In genomic region chr17:19013226-19013625, GRCh38 we compare ENCODE assay signal across 14 cellular contexts. TPM values are rescaled to one million over a fixed set of nuclear protein-coding genes. Genes with fewer than 3 reads are reported as not detected.
"Had no signal": no experiment of that assay in that cellular context is flagged by ENCODE, and none has a peak within 500 bp of the region (broad histone marks: within the 10 kb centered on the region; RNA-seq: fewer than 3 reads in every experiment).

No MANE protein-coding gene starts in this region.

- H3K4me1 ChIP-seq: thyroid gland, uterus had no signal

- H3K4me3 ChIP-seq: dorsolateral prefrontal cortex, suprapubic skin, thyroid gland, uterus had no signal

- H3K36me3 ChIP-seq: suprapubic skin, thyroid gland, uterus had no signal

- DNase-seq: caudate nucleus; cortex of kidney; effector CD8-positive, alpha-beta T cell; islet precursor cell; small intestine; stimulated activated CD4-positive, alpha-beta T cell treated with anti-CD3 and anti-CD28 coated beads, Interleukin-2, amount 100 ng/mL, for 48 hours; stimulated activated naive CD4-positive, alpha-beta T cell treated with Interleukin-2 at 50 U/mL for 16 hours; thyroid gland; uterus had no signal

- H3K9me3 ChIP-seq: suprapubic skin, thyroid gland, uterus had no signal

- H3K27ac ChIP-seq: dorsolateral prefrontal cortex, suprapubic skin, thyroid gland, uterus had no signal

- H3K27me3 ChIP-seq: thyroid gland, uterus had no signal

- ATAC-seq: esophagus mucosa; natural killer cell treated with Interleukin-12 subunit alpha and Interleukin-12 subunit beta and Interleukin-15 and Interleukin-18, amount 100 ng/mL, for 72 hours had no signal

RNA-seq across cellular contexts. Expression of gene GRAP, which starts 33.5 kb away (rescaled TPM):
- total RNA-seq: fibroblast of lung had no signal
